In genomic region chr9:86796671-86797070, GRCh38 we compare ENCODE assay signal across 2 cellular contexts.
TF ChIP-seq lines count a peak whose summit lies in the region.

No MANE protein-coding gene starts in this region.

TF ChIP-seq in SK-N-SH, 30 proteins besides CTCF, POLR2A, EP300 and RAD21 (continued from another document):
- TF ChIP-seq SMC3 (IDR thresholded peaks at IDR 0.05; ENCODE audit: low read depth, low read length): no peak
- TF ChIP-seq, protein P1, sequence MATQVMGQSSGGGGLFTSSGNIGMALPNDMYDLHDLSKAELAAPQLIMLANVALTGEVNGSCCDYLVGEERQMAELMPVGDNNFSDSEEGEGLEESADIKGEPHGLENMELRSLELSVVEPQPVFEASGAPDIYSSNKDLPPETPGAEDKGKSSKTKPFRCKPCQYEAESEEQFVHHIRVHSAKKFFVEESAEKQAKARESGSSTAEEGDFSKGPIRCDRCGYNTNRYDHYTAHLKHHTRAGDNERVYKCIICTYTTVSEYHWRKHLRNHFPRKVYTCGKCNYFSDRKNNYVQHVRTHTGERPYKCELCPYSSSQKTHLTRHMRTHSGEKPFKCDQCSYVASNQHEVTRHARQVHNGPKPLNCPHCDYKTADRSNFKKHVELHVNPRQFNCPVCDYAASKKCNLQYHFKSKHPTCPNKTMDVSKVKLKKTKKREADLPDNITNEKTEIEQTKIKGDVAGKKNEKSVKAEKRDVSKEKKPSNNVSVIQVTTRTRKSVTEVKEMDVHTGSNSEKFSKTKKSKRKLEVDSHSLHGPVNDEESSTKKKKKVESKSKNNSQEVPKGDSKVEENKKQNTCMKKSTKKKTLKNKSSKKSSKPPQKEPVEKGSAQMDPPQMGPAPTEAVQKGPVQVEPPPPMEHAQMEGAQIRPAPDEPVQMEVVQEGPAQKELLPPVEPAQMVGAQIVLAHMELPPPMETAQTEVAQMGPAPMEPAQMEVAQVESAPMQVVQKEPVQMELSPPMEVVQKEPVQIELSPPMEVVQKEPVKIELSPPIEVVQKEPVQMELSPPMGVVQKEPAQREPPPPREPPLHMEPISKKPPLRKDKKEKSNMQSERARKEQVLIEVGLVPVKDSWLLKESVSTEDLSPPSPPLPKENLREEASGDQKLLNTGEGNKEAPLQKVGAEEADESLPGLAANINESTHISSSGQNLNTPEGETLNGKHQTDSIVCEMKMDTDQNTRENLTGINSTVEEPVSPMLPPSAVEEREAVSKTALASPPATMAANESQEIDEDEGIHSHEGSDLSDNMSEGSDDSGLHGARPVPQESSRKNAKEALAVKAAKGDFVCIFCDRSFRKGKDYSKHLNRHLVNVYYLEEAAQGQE (IDR thresholded peaks at IDR 0.05; ENCODE audit: low read depth, low read length): no peak
- TF ChIP-seq CHD2 (IDR thresholded peaks at IDR 0.05; ENCODE audit: low read length, partially characterized antibody): no peak
- TF ChIP-seq FOXJ3 (CRISPR knock-in tag; IDR thresholded peaks at IDR 0.05): no peak
- no peak for TF ChIP-seq GATA2 (CRISPR knock-in tag; IDR thresholded peaks at IDR 0.05)
- no peak for TF ChIP-seq TAF1 (IDR thresholded peaks at IDR 0.05; ENCODE audit: borderline replicate concordance, low read depth, low read length)
- no peak for TF ChIP-seq IRF3 (IDR thresholded peaks at IDR 0.05; ENCODE audit: low read depth, low read length)
- TF ChIP-seq ELF1 (IDR thresholded peaks at IDR 0.05): no peak

TF ChIP-seq in SK-N-SH treated with all-trans-retinoic acid at 6 μM for 48 hours, 23 proteins besides CTCF, POLR2A, EP300 and RAD21 (continued from another document):
- TF ChIP-seq ZNF70 (CRISPR knock-in tag; IDR thresholded peaks at IDR 0.05) (no peak), ZNF8 (CRISPR knock-in tag; IDR thresholded peaks at IDR 0.05) (no peak), PPARA (CRISPR knock-in tag; IDR thresholded peaks at IDR 0.05; ENCODE audit: borderline replicate concordance) (no peak), BACH2 (CRISPR knock-in tag; IDR thresholded peaks at IDR 0.05; ENCODE audit: borderline replicate concordance) (no peak), SNAI2 (CRISPR knock-in tag; IDR thresholded peaks at IDR 0.05) (no peak)
